14 cellular contexts compared by ENCODE assay signal in genomic region chr19:29945017-29945416, GRCh38. TPM values are rescaled to one million over a fixed set of nuclear protein-coding genes. Genes with fewer than 3 reads are reported as not detected.
DNase-seq lines count a peak whose midpoint lies in the region; ATAC-seq, FAIRE-seq and TF ChIP-seq lines count a peak whose summit lies in the region.
"Had no signal": no experiment of that assay in that cellular context is flagged by ENCODE, and none has a peak within 500 bp of the region (broad histone marks: within the 10 kb centered on the region; RNA-seq: fewer than 3 reads in every experiment).

No MANE protein-coding gene starts in this region.

- peaks cover 0 to 7% of the 10 kb centered on the region in 2 donors for H3K9me3 Mint-ChIP-seq in activated naive CD4-positive, alpha-beta T cell treated with anti-CD3 and anti-CD28 coated beads, Interleukin-2, amount 50 U/mL, for 72 hours
- H3K9me3 Mint-ChIP-seq in naive thymus-derived CD8-positive, alpha-beta T cell = peaks cover 0 to 3% (median 0%) of the 10 kb centered on the region in 9 donors

- no peak for TF ChIP-seq CTCF in AG04450 (IDR thresholded peaks at IDR 0.05; ENCODE audit: low read depth, low read length)
- no peak for TF ChIP-seq CTCF in HEK293 (tag by site-specific recombination; IDR thresholded peaks at IDR 0.05)
- no peak for TF ChIP-seq CTCF in D721Med (IDR thresholded peaks at IDR 0.05; ENCODE audit: insufficient read depth, missing control alignments)

- peak overlapping the region; percentile 31; the same call in 1 of the 2 replicates for H3K4me3 ChIP-seq in AG04450 (ENCODE audit: low read depth, low read length)
- no peak overlapping the region for H3K4me3 ChIP-seq in HEK293 (ENCODE audit: low read depth, low read length)
- H3K4me3 ChIP-seq in H7 (ENCODE audit: insufficient read depth, low read depth, low read length) = no peak overlapping the region

- peaks cover 52% of the 10 kb centered on the region for H3K4me1 ChIP-seq in HEK293 (ENCODE audit: control insufficient read depth, insufficient read depth, low read length)

- no peak for DNase-seq in AG04450 (ENCODE audit: low read depth, low spot score)
- DNase-seq in activated naive CD4-positive, alpha-beta T cell treated with anti-CD3 and anti-CD28 coated beads, Interleukin-2, amount 50 U/mL, for 72 hours (ENCODE audit: low spot score in 2 of 2) = no peak
- DNase-seq in naive thymus-derived CD8-positive, alpha-beta T cell = no peak
- no peak for DNase-seq in D721Med (ENCODE audit: insufficient read length, low spot score)
- no peak for DNase-seq in H7
- no peak for DNase-seq in NCI-H510A treated with DMSO at 0.1 percent for 48 hours (lab: John Stamatoyannopoulos, UW)
- DNase-seq: activated gamma-delta T cell; dorsolateral prefrontal cortex; NCI-H1694; stimulated activated CD4-positive, alpha-beta T cell treated with anti-CD3 and anti-CD28 coated beads, Interleukin-15, amount 100 ng/mL, for 24 hours; stimulated activated naive CD4-positive, alpha-beta T cell had no signal

- peak; percentile 16 to 21 for ATAC-seq in activated naive CD4-positive, alpha-beta T cell treated with anti-CD3 and anti-CD28 coated beads, Interleukin-2, amount 50 U/mL, for 72 hours
- no peak for ATAC-seq in naive thymus-derived CD8-positive, alpha-beta T cell
- ATAC-seq in HG03097 (IDR thresholded peaks at IDR 0.05; ENCODE audit: low FRiP score, unreplicated experiment) = no peak

- H3K9me3 ChIP-seq in AG04450 (ENCODE audit: control insufficient read depth, insufficient read depth, low read length) (no peaks in the 10 kb centered on the region; the same call in 1 of the 2 replicates), HEK293 (ENCODE audit: control insufficient read depth, insufficient read depth, low read depth, low read length) (no peaks in the 10 kb centered on the region)

- H3K36me3 ChIP-seq in HEK293 (ENCODE audit: control insufficient read depth in 2 of 2, insufficient read depth in 1 of 2, low read length in 2 of 2) (no peaks in the 10 kb centered on the region), H7 (replicated peaks; ENCODE audit: control insufficient read depth, insufficient read depth, low read length) (no peaks in the 10 kb centered on the region)

- H3K36me3 Mint-ChIP-seq in activated naive CD4-positive, alpha-beta T cell treated with anti-CD3 and anti-CD28 coated beads, Interleukin-2, amount 50 U/mL, for 72 hours = peaks cover 8 to 24% of the 10 kb centered on the region in 2 donors
- peaks cover 0 to 9% (median 7%) of the 10 kb centered on the region in 3 donors for H3K36me3 Mint-ChIP-seq in naive thymus-derived CD8-positive, alpha-beta T cell

- CTCF ChIA-PET in AG04450 (lab: Charles Lee) = interaction anchor here (0.7 to 2.0 kb wide), 3 partner anchors 22 to 228 kb away, joined by 3 to 6 read pairs (median 3); no protein-coding TSS in a partner anchor
- CTCF ChIA-PET in HEK293 (lab: Yijun Ruan, JAX) = interaction anchor here (0.5 to 2.4 kb wide), 11 partner anchors 19 to 1798 kb away, joined by 3 to 22 read pairs (median 3); no protein-coding TSS in a partner anchor

- POLR2A ChIA-PET in AG04450 (lab: Yijun Ruan, JAX) (no interaction called here), HEK293 (lab: Yijun Ruan, JAX) (no interaction called here)
- POLR2A ChIA-PET in naive thymus-derived CD8-positive, alpha-beta T cell (lab: Charles Lee) = interaction anchor here (0.6 to 1.9 kb wide), 2 partner anchors 64 to 339 kb away, joined by 6 to 9 read pairs; partner anchors contain the start of gene POP4

- H3K27ac ChIP-seq in AG04450 (ENCODE audit: low read depth, low read length) (no peak overlapping the region), HEK293 (ENCODE audit: extremely low read depth, low read depth, low read length) (peak overlapping the region; percentile 12)

- no peak for FAIRE-seq in D721Med (lab: Jason Lieb, UNC)
- FAIRE-seq: TTC549 had no signal

- peak overlapping the region; percentile 17 to 95 (median 74) for H3K4me3 Mint-ChIP-seq in naive thymus-derived CD8-positive, alpha-beta T cell

- H3K4me1 Mint-ChIP-seq in naive thymus-derived CD8-positive, alpha-beta T cell = peaks cover 32 to 69% (median 65%) of the 10 kb centered on the region in 4 donors

- H3K27me3 ChIP-seq in AG04450 (ENCODE audit: control insufficient read depth, insufficient read depth, low read length) = no peaks in the 10 kb centered on the region
- H3K27me3 ChIP-seq in H7 (ENCODE audit: control insufficient read depth, insufficient read depth, low read length) = peaks cover 6% of the 10 kb centered on the region
- H3K27me3 ChIP-seq: dorsolateral prefrontal cortex had no signal

- H3K27ac Mint-ChIP-seq in activated naive CD4-positive, alpha-beta T cell treated with anti-CD3 and anti-CD28 coated beads, Interleukin-2, amount 50 U/mL, for 72 hours = peak overlapping the region; percentile 75 to 91
- peak overlapping the region in 9 of 10 donors; percentile 25 to 91 (median 46) for H3K27ac Mint-ChIP-seq in naive thymus-derived CD8-positive, alpha-beta T cell

- H3K27me3 Mint-ChIP-seq in naive thymus-derived CD8-positive, alpha-beta T cell = no peaks in the 10 kb centered on the region

TF ChIP-seq in HEK293, 187 proteins besides CTCF, POLR2A, EP300 and RAD21:
- TF ChIP-seq KLF17 (tag by site-specific recombination; IDR thresholded peaks at IDR 0.05) (no peak), ZNF596 (tag by site-specific recombination; IDR thresholded peaks at IDR 0.05) (peak; percentile 43), ZBTB17 (tag by site-specific recombination; IDR thresholded peaks at IDR 0.05) (0 out of 2 replicates have a peak, but pooled peaks have one; percentile 10)

RNA-seq across cellular contexts. Expression of gene URI1, which starts 3.0 kb away (rescaled TPM):
- 55.2 and 79.0 TPM in 2 replicates for polyA plus RNA-seq in AG04450 (2011; rRNA removed)
- polyA minus RNA-seq in AG04450 (2011; rRNA and poly(A)+ RNA removed) = 54.9 and 84.6 TPM in 2 replicates
- total RNA-seq in activated naive CD4-positive, alpha-beta T cell treated with anti-CD3 and anti-CD28 coated beads, Interleukin-2, amount 50 U/mL, for 72 hours = 10 to 100 TPM; 53.9 to 61.5 TPM
- total RNA-seq in naive thymus-derived CD8-positive, alpha-beta T cell = 10 to 100 TPM; 89.0 to 98.4 TPM
- polyA plus RNA-seq in naive thymus-derived CD8-positive, alpha-beta T cell = 10 to 100 TPM; 17.3 to 41.7 (median 37.7) TPM
- total RNA-seq in H7 (2014; rRNA removed; shearing (Covaris generic)) = 44.3 and 70.3 TPM in 2 replicates

Comparison
In these comparisons a context has a peak if more than half of its experiments do, and no peak if none do; other contexts are left out.
1. ATAC-seq: peak in activated naive CD4-positive, alpha-beta T cell treated with anti-CD3 and anti-CD28 coated beads, Interleukin-2, amount 50 U/mL, for 72 hours (2 of 2); none in naive thymus-derived CD8-positive, alpha-beta T cell (0 of 2) and HG03097 (single experiment).